In the genomic region with DNA sequence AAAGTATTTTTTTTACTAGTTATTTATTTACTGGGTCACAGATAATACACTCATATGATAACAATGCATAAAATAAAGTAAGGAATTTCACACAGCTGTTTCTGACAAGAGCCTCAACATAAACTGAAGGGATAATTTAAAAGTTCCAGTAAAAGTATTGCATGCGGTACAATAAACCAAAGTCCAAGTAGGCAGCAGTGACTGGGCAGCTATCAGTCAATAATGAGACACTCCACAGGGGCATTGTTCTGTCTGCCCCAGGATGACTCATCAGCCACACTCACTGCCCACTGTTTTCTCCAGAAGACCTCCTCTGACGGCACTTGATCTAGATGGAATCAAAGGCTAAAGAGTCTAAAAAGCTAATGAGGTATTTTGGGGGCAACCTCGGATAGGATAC, we compare ENCODE assay signal across 9 cellular contexts.
DNase-seq lines count a peak whose midpoint lies in the region; ATAC-seq, FAIRE-seq and TF ChIP-seq lines count a peak whose summit lies in the region.
"Had no signal": no experiment of that assay in that cellular context is flagged by ENCODE, and none has a peak within 500 bp of the region (broad histone marks: within the 10 kb centered on the region; RNA-seq: fewer than 3 reads in every experiment).

No MANE protein-coding gene starts in this region.

- H3K9me2 ChIP-seq in GM23248 (ENCODE audit: insufficient read depth) = no peaks in the 10 kb centered on the region

- H2AFZ ChIP-seq in GM23248 = no peak overlapping the region

- H3K27me3 ChIP-seq in GM23248 (replicated peaks; ENCODE audit: insufficient read depth) (no peaks in the 10 kb centered on the region), pancreas (no peaks in the 10 kb centered on the region)

- in situ Hi-C loops in GM23248 (cut with MboI) = no loop called here

- H3K79me2 ChIP-seq in GM23248 (ENCODE audit: insufficient read depth) = no peaks in the 10 kb centered on the region

- no peaks in the 10 kb centered on the region for H4K20me1 ChIP-seq in GM23248 (ENCODE audit: insufficient read depth)

- H3K4me2 ChIP-seq in GM23248 (ENCODE audit: unreplicated experiment) = peak overlapping the region; percentile 8

- H3K4me3 ChIP-seq in GM23248 (no peak overlapping the region), epithelial cell of esophagus (ENCODE audit: low read length) (no peak overlapping the region), pancreas (no peak overlapping the region)

- H3K9me3 ChIP-seq in GM23248 (ENCODE audit: low read depth) (no peaks in the 10 kb centered on the region), pancreas (no peaks in the 10 kb centered on the region)

- H3K27ac ChIP-seq in GM23248 (0 out of 2 replicates have a peak overlapping the region, but pooled peaks have one; percentile 69), pancreas (peak overlapping the region in 1 of 4 donors; percentile 66)

- no peaks in the 10 kb centered on the region for H3K36me3 ChIP-seq in GM23248 (ENCODE audit: low read depth)
- H3K36me3 ChIP-seq in pancreas = no peaks in the 10 kb centered on the region

- TF ChIP-seq CTCF in epithelial cell of esophagus (IDR thresholded peaks at IDR 0.05; ENCODE audit: insufficient read depth, low read depth, low read length, missing control alignments) = no peak
- no peak for TF ChIP-seq CTCF in pancreas (IDR thresholded peaks at IDR 0.05)

- ATAC-seq in pancreas (peak; percentile 33 to 84 (median 63)), HG02798 (IDR thresholded peaks at IDR 0.05; ENCODE audit: poor library complexity, unreplicated experiment) (no peak), HG03439 (IDR thresholded peaks at IDR 0.05; ENCODE audit: unreplicated experiment) (no peak)

- intact Hi-C loops in pancreas (cut with DNase I) = no loop called here

- peak; percentile 46 for DNase-seq in GM23248
- DNase-seq in OCI-M1 (lab: John Stamatoyannopoulos, UW) = peak; percentile 67
- DNase-seq in epithelial cell of esophagus (ENCODE audit: low read depth) = peak; percentile 53
- no peak for DNase-seq in pancreas
- no peak for DNase-seq in activated CD4-positive, CD25-positive, alpha-beta regulatory T cell treated with anti-CD3 and anti-CD28 coated beads, Interleukin-2, amount 50 U/mL, for 72 hours
- DNase-seq in SKM-1 (lab: John Stamatoyannopoulos, UW; ENCODE audit: unreplicated experiment) = no peak

- 79 to 81% methylated on average over 3 of the region's 3 CpGs for WGBS in GM23248 (ENCODE audit: low coverage in 1 of 2, low lambda C conversion rate in 2 of 2, missing lambda C conversion rate in 2 of 2), 2 experiments
- WGBS in pancreas, 2 donors = 71% methylated on average over 3 of the region's 3 CpGs

- no peak for FAIRE-seq in pancreas (lab: Jason Lieb, UNC)
- FAIRE-seq: GM12891 had no signal

- H3K4me1 ChIP-seq in GM23248 (ENCODE audit: insufficient read depth) = peaks cover 22% of the 10 kb centered on the region
- peaks cover 4 to 15% (median 5%) of the 10 kb centered on the region in 3 donors for H3K4me1 ChIP-seq in pancreas

- H3F3A ChIP-seq in GM23248 (ENCODE audit: insufficient read depth) = peaks cover 24% of the 10 kb centered on the region; the same call in 1 of the 2 replicates

- H3K9ac ChIP-seq in GM23248 = no peak overlapping the region

Comparison
In these comparisons a context has a peak if more than half of its experiments do, and no peak if none do; other contexts are left out.
1. DNase-seq: peak in GM23248 (single experiment), OCI-M1 (single experiment) and epithelial cell of esophagus (single experiment); none in pancreas (0 of 6), activated CD4-positive, CD25-positive, alpha-beta regulatory T cell treated with anti-CD3 and anti-CD28 coated beads, Interleukin-2, amount 50 U/mL, for 72 hours (single experiment) and SKM-1 (single experiment).
2. ATAC-seq: peak in pancreas (4 of 4); none in HG02798 (single experiment) and HG03439 (single experiment).